ENCODE assay signal across 1 cellular context in the genomic region with DNA sequence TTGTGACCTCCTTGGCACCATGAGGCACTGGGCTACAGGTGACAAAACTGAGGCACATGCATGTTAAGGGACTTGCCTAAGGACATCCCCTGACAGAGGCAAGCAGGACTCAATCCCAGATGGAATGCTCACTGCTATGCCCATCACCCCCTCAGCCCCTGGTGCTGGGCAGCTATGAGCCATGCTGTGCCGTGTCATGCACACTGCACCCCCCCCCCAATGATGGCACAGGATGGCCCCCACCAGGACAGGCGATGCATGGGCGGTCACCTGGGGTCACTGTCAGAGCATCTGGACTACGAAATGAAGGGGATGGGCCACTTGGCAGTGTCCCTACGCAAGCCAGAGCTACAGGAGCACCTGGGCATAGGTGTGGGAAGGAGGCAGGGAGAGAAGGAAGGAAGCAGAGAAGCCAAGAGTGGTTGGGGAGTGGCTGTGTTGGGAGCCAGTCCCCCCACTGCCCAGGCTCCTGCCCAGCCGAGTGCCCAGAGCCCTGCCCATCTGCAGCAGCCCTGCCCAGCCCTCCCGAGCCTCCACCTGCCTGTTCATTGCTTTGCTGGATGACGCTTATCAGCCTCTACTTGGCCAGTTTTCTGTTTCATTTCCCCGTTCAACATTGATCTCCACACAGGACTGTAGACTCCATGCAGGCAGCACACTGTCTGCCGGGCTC.
TF ChIP-seq lines count a peak whose summit lies in the region.

No MANE protein-coding gene starts in this region.

TF ChIP-seq in GM23338, 12 proteins besides CTCF, POLR2A, EP300 and RAD21 (continued from another document):
- TF ChIP-seq, protein P1, sequence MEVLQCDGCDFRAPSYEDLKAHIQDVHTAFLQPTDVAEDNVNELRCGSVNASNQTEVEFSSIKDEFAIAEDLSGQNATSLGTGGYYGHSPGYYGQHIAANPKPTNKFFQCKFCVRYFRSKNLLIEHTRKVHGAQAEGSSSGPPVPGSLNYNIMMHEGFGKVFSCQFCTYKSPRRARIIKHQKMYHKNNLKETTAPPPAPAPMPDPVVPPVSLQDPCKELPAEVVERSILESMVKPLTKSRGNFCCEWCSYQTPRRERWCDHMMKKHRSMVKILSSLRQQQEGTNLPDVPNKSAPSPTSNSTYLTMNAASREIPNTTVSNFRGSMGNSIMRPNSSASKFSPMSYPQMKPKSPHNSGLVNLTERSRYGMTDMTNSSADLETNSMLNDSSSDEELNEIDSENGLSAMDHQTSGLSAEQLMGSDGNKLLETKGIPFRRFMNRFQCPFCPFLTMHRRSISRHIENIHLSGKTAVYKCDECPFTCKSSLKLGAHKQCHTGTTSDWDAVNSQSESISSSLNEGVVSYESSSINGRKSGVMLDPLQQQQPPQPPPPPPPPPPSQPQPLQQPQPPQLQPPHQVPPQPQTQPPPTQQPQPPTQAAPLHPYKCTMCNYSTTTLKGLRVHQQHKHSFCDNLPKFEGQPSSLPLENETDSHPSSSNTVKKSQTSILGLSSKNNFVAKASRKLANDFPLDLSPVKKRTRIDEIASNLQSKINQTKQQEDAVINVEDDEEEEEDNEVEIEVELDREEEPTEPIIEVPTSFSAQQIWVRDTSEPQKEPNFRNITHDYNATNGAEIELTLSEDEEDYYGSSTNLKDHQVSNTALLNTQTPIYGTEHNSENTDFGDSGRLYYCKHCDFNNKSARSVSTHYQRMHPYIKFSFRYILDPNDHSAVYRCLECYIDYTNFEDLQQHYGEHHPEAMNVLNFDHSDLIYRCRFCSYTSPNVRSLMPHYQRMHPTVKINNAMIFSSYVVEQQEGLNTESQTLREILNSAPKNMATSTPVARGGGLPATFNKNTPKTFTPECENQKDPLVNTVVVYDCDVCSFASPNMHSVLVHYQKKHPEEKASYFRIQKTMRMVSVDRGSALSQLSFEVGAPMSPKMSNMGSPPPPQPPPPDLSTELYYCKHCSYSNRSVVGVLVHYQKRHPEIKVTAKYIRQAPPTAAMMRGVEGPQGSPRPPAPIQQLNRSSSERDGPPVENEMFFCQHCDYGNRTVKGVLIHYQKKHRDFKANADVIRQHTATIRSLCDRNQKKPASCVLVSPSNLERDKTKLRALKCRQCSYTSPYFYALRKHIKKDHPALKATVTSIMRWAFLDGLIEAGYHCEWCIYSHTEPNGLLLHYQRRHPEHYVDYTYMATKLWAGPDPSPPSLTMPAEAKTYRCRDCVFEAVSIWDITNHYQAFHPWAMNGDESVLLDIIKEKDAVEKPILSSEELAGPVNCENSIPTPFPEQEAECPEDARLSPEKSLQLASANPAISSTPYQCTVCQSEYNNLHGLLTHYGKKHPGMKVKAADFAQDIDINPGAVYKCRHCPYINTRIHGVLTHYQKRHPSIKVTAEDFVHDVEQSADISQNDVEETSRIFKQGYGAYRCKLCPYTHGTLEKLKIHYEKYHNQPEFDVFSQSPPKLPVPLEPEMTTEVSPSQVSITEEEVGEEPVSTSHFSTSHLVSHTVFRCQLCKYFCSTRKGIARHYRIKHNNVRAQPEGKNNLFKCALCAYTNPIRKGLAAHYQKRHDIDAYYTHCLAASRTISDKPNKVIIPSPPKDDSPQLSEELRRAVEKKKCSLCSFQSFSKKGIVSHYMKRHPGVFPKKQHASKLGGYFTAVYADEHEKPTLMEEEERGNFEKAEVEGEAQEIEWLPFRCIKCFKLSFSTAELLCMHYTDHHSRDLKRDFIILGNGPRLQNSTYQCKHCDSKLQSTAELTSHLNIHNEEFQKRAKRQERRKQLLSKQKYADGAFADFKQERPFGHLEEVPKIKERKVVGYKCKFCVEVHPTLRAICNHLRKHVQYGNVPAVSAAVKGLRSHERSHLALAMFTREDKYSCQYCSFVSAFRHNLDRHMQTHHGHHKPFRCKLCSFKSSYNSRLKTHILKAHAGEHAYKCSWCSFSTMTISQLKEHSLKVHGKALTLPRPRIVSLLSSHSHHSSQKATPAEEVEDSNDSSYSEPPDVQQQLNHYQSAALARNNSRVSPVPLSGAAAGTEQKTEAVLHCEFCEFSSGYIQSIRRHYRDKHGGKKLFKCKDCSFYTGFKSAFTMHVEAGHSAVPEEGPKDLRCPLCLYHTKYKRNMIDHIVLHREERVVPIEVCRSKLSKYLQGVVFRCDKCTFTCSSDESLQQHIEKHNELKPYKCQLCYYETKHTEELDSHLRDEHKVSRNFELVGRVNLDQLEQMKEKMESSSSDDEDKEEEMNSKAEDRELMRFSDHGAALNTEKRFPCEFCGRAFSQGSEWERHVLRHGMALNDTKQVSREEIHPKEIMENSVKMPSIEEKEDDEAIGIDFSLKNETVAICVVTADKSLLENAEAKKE (CRISPR knock-in tag; IDR thresholded peaks at IDR 0.05), result no peak
- TF ChIP-seq EZH2 (IDR thresholded peaks at IDR 0.05; ENCODE audit: low read depth, unreplicated experiment) (no peak), ZNF114 (CRISPR knock-in tag; IDR thresholded peaks at IDR 0.05) (no peak), ZNF331 (CRISPR knock-in tag; IDR thresholded peaks at IDR 0.05; ENCODE audit: low read depth) (no peak), EZH2phosphoT487 (IDR thresholded peaks at IDR 0.05; ENCODE audit: unreplicated experiment) (no peak), STAT1 (IDR thresholded peaks at IDR 0.05; ENCODE audit: unreplicated experiment) (no peak)
